In the genomic region with DNA sequence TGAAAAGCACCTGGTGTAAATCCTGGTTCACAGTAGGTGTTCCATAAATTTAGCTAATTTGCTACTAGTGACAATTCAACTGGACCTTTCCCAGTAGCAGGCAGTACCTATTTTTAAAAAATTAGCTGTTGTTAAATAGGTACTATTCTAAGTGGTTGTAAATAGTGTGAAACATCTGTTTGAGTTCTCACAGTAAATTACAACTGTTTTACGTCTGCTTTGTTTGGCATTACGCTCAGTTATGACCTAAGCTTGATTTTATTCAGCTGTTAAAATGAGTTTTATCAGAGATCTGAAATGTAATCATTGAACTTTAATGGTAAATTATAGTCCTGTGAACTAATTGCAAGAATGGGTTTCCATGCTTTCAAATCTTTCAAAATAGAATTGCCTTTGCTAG, we compare ENCODE assay signal across 38 cellular contexts.
"Had no signal": no experiment of that assay in that cellular context is flagged by ENCODE, and none has a peak within 500 bp of the region (broad histone marks: within the 10 kb centered on the region; RNA-seq: fewer than 3 reads in every experiment).

No MANE protein-coding gene starts in this region.

- H3K27ac Mint-ChIP-seq: activated B cell treated with CpG ODN at 0.5 μM for 24 hours; activated CD8-positive, alpha-beta T cell treated with anti-CD3 and anti-CD28 coated beads for 36 hours; activated naive CD4-positive, alpha-beta T cell treated with anti-CD3 and anti-CD28 coated beads, Interleukin-2, amount 50 U/mL, for 24 hours; activated naive CD8-positive, alpha-beta T cell treated with anti-CD3 and anti-CD28 coated beads, Interleukin-2, amount 10 ng/mL, durations not matched to agents 7 days and 5 days; activated T-cell treated with anti-CD3 and anti-CD28 coated beads, Interleukin-2, amount 50 U/mL, for 24 hours; activated T-helper 2 cell treated with anti-CD3 and anti-CD28 coated beads, Interferon-gamma antibody, Interleukin-2, Interleukin-4, amounts not matched to agents 10 μg/mL and 5 μg/mL and 100 μg/mL, durations not matched to agents 14 hours and 24 hours and 36 hours; brain had no signal

- H3K4me1 ChIP-seq: adrenal gland had no signal

- ATAC-seq: activated CD8-positive, alpha-beta T cell treated with anti-CD3 and anti-CD28 coated beads for 36 hours; PC-3; SK-N-SH treated with all-trans-retinoic acid at 6 μM for 48 hours had no signal

- DNase-seq: activated B cell treated with CpG ODN at 0.5 μM for 24 hours; activated CD4-positive, alpha-beta T cell treated with anti-CD3 and anti-CD28 coated beads for 1 hour; activated CD4-positive, alpha-beta T cell treated with anti-CD3 and anti-CD28 coated beads for 48 hours; activated CD4-positive, alpha-beta T cell treated with anti-CD3 and anti-CD28 coated beads, Interleukin-2, amount 50 U/mL, for 4 hours; activated CD8-positive, alpha-beta T cell treated with anti-CD3 and anti-CD28 coated beads for 36 hours; activated gamma-delta T cell; activated naive CD4-positive, alpha-beta T cell treated with Interleukin-2 at 50 U/mL for 16 hours; activated naive CD8-positive, alpha-beta T cell treated with anti-CD3 and anti-CD28 coated beads, Interleukin-2, amount 10 ng/mL, durations not matched to agents 7 days and 5 days; activated T-cell treated with anti-CD3 and anti-CD28 coated beads, Interleukin-2, amount 50 U/mL, for 24 hours; adrenal gland; caudate nucleus; cerebellar nuclear complex; Karpas-422; KBM-7; MM.1S; NCI-H1092 treated with DMSO at 0.1 percent for 48 hours; NCI-H1417 treated with DMSO at 0.1 percent for 48 hours; NCI-H187 treated with DMSO at 0.1 percent for 48 hours; NCI-H2081; NCI-H2171 treated with DMSO at 0.1 percent for 48 hours; NCI-H2227 treated with DMSO at 0.1 percent for 48 hours; NCI-H446; NCI-H510A treated with DMSO at 0.1 percent for 48 hours; NCI-H526 treated with DMSO at 0.1 percent for 48 hours; NK-92 treated with Interleukin-12 subunit alpha and Interleukin-12 subunit beta, amount 100 ng/mL, for 24 hours; PC-3; Peyer's patch; RPMI8226; SIG-M5; SW 1271; T-helper 1 cell; T-helper 2 cell; T-helper 9 cell had no signal

- H3K4me3 ChIP-seq: adrenal gland, Peyer's patch had no signal

- H3K27me3 ChIP-seq: adrenal gland, Peyer's patch had no signal

- H3K4me3 Mint-ChIP-seq: activated B cell treated with CpG ODN at 0.5 μM for 24 hours; activated CD8-positive, alpha-beta T cell treated with anti-CD3 and anti-CD28 coated beads for 36 hours; activated naive CD4-positive, alpha-beta T cell treated with anti-CD3 and anti-CD28 coated beads, Interleukin-2, amount 50 U/mL, for 24 hours; activated naive CD8-positive, alpha-beta T cell treated with anti-CD3 and anti-CD28 coated beads, Interleukin-2, amount 10 ng/mL, durations not matched to agents 7 days and 5 days; activated T-cell treated with anti-CD3 and anti-CD28 coated beads, Interleukin-2, amount 50 U/mL, for 24 hours; brain had no signal

- H3K9me3 ChIP-seq: adrenal gland, Peyer's patch had no signal

- H3K4me1 Mint-ChIP-seq: activated B cell treated with CpG ODN at 0.5 μM for 24 hours; activated naive CD8-positive, alpha-beta T cell treated with anti-CD3 and anti-CD28 coated beads, Interleukin-2, amount 10 ng/mL, durations not matched to agents 7 days and 5 days; brain had no signal

- H3K36me3 Mint-ChIP-seq: activated naive CD4-positive, alpha-beta T cell treated with anti-CD3 and anti-CD28 coated beads, Interleukin-2, amount 50 U/mL, for 24 hours had no signal

- H3K27ac ChIP-seq: adrenal gland, Peyer's patch, VCaP had no signal

- H3K9me3 Mint-ChIP-seq: activated B cell treated with CpG ODN at 0.5 μM for 24 hours; activated CD8-positive, alpha-beta T cell treated with anti-CD3 and anti-CD28 coated beads for 36 hours; activated naive CD4-positive, alpha-beta T cell treated with anti-CD3 and anti-CD28 coated beads, Interleukin-2, amount 50 U/mL, for 24 hours; activated naive CD8-positive, alpha-beta T cell treated with anti-CD3 and anti-CD28 coated beads, Interleukin-2, amount 10 ng/mL, durations not matched to agents 7 days and 5 days; activated T-cell treated with anti-CD3 and anti-CD28 coated beads, Interleukin-2, amount 50 U/mL, for 24 hours; activated T-helper 2 cell treated with anti-CD3 and anti-CD28 coated beads, Interferon-gamma antibody, Interleukin-2, Interleukin-4, amounts not matched to agents 10 μg/mL and 5 μg/mL and 100 μg/mL, durations not matched to agents 14 hours and 24 hours and 36 hours; brain had no signal

- H3K27me3 Mint-ChIP-seq: activated B cell treated with CpG ODN at 0.5 μM for 24 hours; activated naive CD4-positive, alpha-beta T cell treated with anti-CD3 and anti-CD28 coated beads, Interleukin-2, amount 50 U/mL, for 24 hours; brain had no signal
